21 cellular contexts compared by ENCODE assay signal in the genomic region with DNA sequence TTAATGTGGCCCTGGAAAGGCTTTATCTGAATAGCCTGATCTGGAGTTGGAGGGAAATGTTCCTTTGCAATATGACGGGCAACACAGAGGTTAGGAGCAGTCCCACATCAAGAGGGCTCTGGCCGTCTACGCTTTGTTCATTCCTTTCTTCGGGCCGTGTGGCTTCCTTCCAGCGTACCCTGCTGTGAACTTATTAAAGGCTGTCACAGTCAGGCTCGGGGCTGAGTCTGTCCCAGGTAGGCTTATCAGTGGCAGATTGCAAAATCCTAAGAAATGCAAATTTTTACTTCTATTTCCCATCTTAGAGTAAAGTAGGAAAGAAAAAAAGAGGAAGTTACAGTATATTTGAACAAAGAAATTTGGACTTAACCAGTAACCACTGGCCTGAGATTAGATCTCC.
"Had no signal": no experiment of that assay in that cellular context is flagged by ENCODE, and none has a peak within 500 bp of the region (broad histone marks: within the 10 kb centered on the region; RNA-seq: fewer than 3 reads in every experiment).

No MANE protein-coding gene starts in this region.

- H3K27me3 Mint-ChIP-seq: activated B cell treated with CpG ODN at 0.5 μM for 24 hours had no signal

- H3K36me3 Mint-ChIP-seq: activated naive CD4-positive, alpha-beta T cell treated with anti-CD3 and anti-CD28 coated beads, Interleukin-2, amount 50 U/mL, for 72 hours; memory B cell; natural killer cell treated with Interleukin-12 subunit alpha and Interleukin-12 subunit beta and Interleukin-15 and Interleukin-18, amount 100 ng/mL, for 72 hours had no signal

- H3K9me3 Mint-ChIP-seq: activated B cell treated with CpG ODN at 0.5 μM for 24 hours; memory B cell; natural killer cell treated with Interleukin-12 subunit alpha and Interleukin-12 subunit beta and Interleukin-15 and Interleukin-18, amount 100 ng/mL, for 72 hours had no signal

- H3K9me3 ChIP-seq: colonic mucosa, left lung, right atrium auricular region, transverse colon had no signal

- H3K4me1 Mint-ChIP-seq: activated B cell treated with CpG ODN at 0.5 μM for 24 hours, memory B cell had no signal

- H3K4me3 Mint-ChIP-seq: activated B cell treated with CpG ODN at 0.5 μM for 24 hours; activated CD8-positive, alpha-beta T cell treated with anti-CD3 and anti-CD28 coated beads, Interleukin-2, amount 10 ng/mL, durations not matched to agents 7 days and 5 days; activated T-cell treated with anti-CD3 and anti-CD28 coated beads, Interleukin-2, amount 50 U/mL, for 72 hours; memory B cell; natural killer cell treated with Interleukin-12 subunit alpha and Interleukin-12 subunit beta and Interleukin-15 and Interleukin-18, amount 100 ng/mL, for 72 hours had no signal

- H3K27ac ChIP-seq: colonic mucosa, hepatocyte, left lung, right atrium auricular region, transverse colon had no signal

- H3K27ac Mint-ChIP-seq: activated B cell treated with CpG ODN at 0.5 μM for 24 hours; activated CD8-positive, alpha-beta T cell treated with anti-CD3 and anti-CD28 coated beads, Interleukin-2, amount 10 ng/mL, durations not matched to agents 7 days and 5 days; activated naive CD4-positive, alpha-beta T cell treated with anti-CD3 and anti-CD28 coated beads, Interleukin-2, amount 50 U/mL, for 72 hours; activated T-cell treated with anti-CD3 and anti-CD28 coated beads, Interleukin-2, amount 50 U/mL, for 72 hours; memory B cell; natural killer cell treated with Interleukin-12 subunit alpha and Interleukin-12 subunit beta and Interleukin-15 and Interleukin-18, amount 100 ng/mL, for 72 hours had no signal

- H3K36me3 ChIP-seq: colonic mucosa, left lung, right atrium auricular region, transverse colon had no signal

- H3K4me3 ChIP-seq: colonic mucosa, hepatocyte, left lung, right atrium auricular region, transverse colon had no signal

- H3K27me3 ChIP-seq: colonic mucosa, hepatocyte, right atrium auricular region, transverse colon had no signal

- ATAC-seq: activated CD8-positive, alpha-beta T cell treated with anti-CD3 and anti-CD28 coated beads, Interleukin-2, amount 10 ng/mL, durations not matched to agents 7 days and 5 days; activated naive CD4-positive, alpha-beta T cell treated with anti-CD3 and anti-CD28 coated beads, Interleukin-2, amount 50 U/mL, for 72 hours; activated T-cell treated with anti-CD3 and anti-CD28 coated beads, Interleukin-2, amount 50 U/mL, for 72 hours; esophagus mucosa; left lung; natural killer cell treated with Interleukin-12 subunit alpha and Interleukin-12 subunit beta and Interleukin-15 and Interleukin-18, amount 100 ng/mL, for 72 hours had no signal

- H3K4me1 ChIP-seq: colonic mucosa, left lung, right atrium auricular region, transverse colon had no signal

- DNase-seq: activated B cell treated with CpG ODN at 0.5 μM for 24 hours; activated CD4-positive, alpha-beta T cell treated with anti-CD3 and anti-CD28 coated beads for 48 hours; activated CD8-positive, alpha-beta memory T cell treated with anti-CD3 and anti-CD28 coated beads, Interleukin-2, amount 50 U/mL, for 4 hours; activated CD8-positive, alpha-beta T cell treated with anti-CD3 and anti-CD28 coated beads, Interleukin-2, amount 10 ng/mL, durations not matched to agents 7 days and 5 days; activated gamma-delta T cell; activated T-cell treated with anti-CD3 and anti-CD28 coated beads, Interleukin-2, amount 50 U/mL, for 72 hours; caudate nucleus; colonic mucosa; left lung; occipital lobe; stimulated activated CD4-positive, alpha-beta T cell treated with anti-CD3 and anti-CD28 coated beads, Interleukin-15, amount 100 ng/mL, for 24 hours; stimulated activated CD4-positive, alpha-beta T cell treated with anti-CD3 and anti-CD28 coated beads, Interleukin-4, amount 100 ng/mL, for 24 hours; stimulated activated naive CD4-positive, alpha-beta T cell treated with Interleukin-2 at 50 U/mL for 16 hours; T-helper 2 cell; transverse colon had no signal
